ENCODE assay signal across 2 cellular contexts in genomic region chr21:39689860-39690259, GRCh38.
TF ChIP-seq lines count a peak whose summit lies in the region.

No MANE protein-coding gene starts in this region.

TF ChIP-seq in HEK293, 187 proteins besides CTCF, POLR2A, EP300 and RAD21:
- peak; percentile 35; the same call in 1 of the 2 replicates for TF ChIP-seq ZNF366 (tag by site-specific recombination; conservative IDR thresholded peaks at IDR 0.05)

TF ChIP-seq in K562, 482 proteins besides CTCF, POLR2A, EP300 and RAD21:
- TF ChIP-seq GATAD2B (IDR thresholded peaks at IDR 0.05; ENCODE audit: borderline replicate concordance), result peak; percentile 58; the same call in 1 of the 2 replicates
- TF ChIP-seq CREBBP (IDR thresholded peaks at IDR 0.05; ENCODE audit: low read depth, low read length), result peak; percentile 52
- peak; percentile 99 for TF ChIP-seq DACH1 (IDR thresholded peaks at IDR 0.05; ENCODE audit: partially characterized antibody)
- TF ChIP-seq ZBTB2 (IDR thresholded peaks at IDR 0.05), result peak; percentile 86
- peak; percentile 77; the same call in 1 of the 2 replicates for TF ChIP-seq MTA1 (IDR thresholded peaks at IDR 0.05; ENCODE audit: borderline replicate concordance)
